25 cellular contexts compared by ENCODE assay signal in genomic region chr5:85929713-85930112, GRCh38.
"Had no signal": no experiment of that assay in that cellular context is flagged by ENCODE, and none has a peak within 500 bp of the region (broad histone marks: within the 10 kb centered on the region; RNA-seq: fewer than 3 reads in every experiment).

No MANE protein-coding gene starts in this region.

- FAIRE-seq: colon, endometrium, endothelial cell of umbilical vein had no signal

- H3K4me1 Mint-ChIP-seq: endodermal cell had no signal

- DNase-seq: colonic mucosa; cortex of kidney; dermis blood vessel endothelial cell; dorsolateral prefrontal cortex; effector CD4-positive, alpha-beta T cell; effector CD8-positive, alpha-beta T cell; effector memory CD4-positive, alpha-beta T cell; effector memory CD8-positive, alpha-beta T cell; endodermal cell; erythroblast; esophagus squamous epithelium; foreskin fibroblast; foreskin keratinocyte; foreskin melanocyte; gastrocnemius medialis; glutamatergic neuron; head of caudate nucleus; heart left ventricle; heart right ventricle had no signal

- H3K4me3 Mint-ChIP-seq: dendritic cell treated with granulocyte-macrophage colony-stimulating factor and Interleukin-4, amounts not matched to agents 40 ng/mL and 50 ng/mL, for 4 days; effector memory CD8-positive, alpha-beta T cell; endodermal cell had no signal

- ATAC-seq: effector memory CD8-positive, alpha-beta T cell; esophagus mucosa; foreskin keratinocyte; gastrocnemius medialis; gastroesophageal sphincter; heart left ventricle; heart right ventricle had no signal

- H3K27ac Mint-ChIP-seq: dendritic cell treated with granulocyte-macrophage colony-stimulating factor and Interleukin-4, amounts not matched to agents 40 ng/mL and 50 ng/mL, for 4 days; effector memory CD8-positive, alpha-beta T cell; endodermal cell had no signal

- H3K9me3 ChIP-seq: colonic mucosa had no signal

- H3K27me3 Mint-ChIP-seq: dendritic cell treated with granulocyte-macrophage colony-stimulating factor and Interleukin-4, amounts not matched to agents 40 ng/mL and 50 ng/mL, for 4 days; effector memory CD8-positive, alpha-beta T cell had no signal
